In the genomic region with DNA sequence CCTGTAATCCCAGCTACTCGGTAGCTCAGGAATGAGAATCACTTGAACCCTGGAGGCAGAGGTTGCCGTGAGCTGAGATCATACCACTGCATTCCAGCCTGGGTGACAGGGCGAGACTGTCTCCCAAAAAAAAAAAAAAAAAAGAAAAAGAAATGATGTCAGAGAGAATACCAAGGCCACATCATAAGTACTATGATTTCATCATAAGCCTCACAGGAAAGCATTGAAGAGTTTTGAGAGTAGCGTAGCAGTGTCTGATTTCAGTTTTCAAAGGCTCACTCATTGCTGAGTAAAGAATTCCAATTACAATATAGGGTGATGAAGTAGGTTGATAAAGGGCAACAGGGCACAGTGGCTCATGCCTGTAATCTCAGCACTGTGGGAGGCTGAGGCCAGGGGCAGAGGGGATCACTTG, we compare ENCODE assay signal across 23 cellular contexts.
A peak's percentile ranks its signal among the peaks of the same experiment; 100 is the strongest.
DNase-seq lines count a peak whose midpoint lies in the region; ATAC-seq and TF ChIP-seq lines count a peak whose summit lies in the region.
"Had no signal": no experiment of that assay in that cellular context is flagged by ENCODE, and none has a peak within 500 bp of the region (broad histone marks: within the 10 kb centered on the region; RNA-seq: fewer than 3 reads in every experiment).

No MANE protein-coding gene starts in this region.

- no peak overlapping the region for H2BK120ac ChIP-seq in mesendoderm (ENCODE audit: low read depth, low read length)

- H3K4me3 ChIP-seq in mesendoderm (ENCODE audit: low read length) = no peak overlapping the region
- H3K4me3 ChIP-seq: ovary, PC-9, SJSA1 had no signal

- POLR2A ChIA-PET in HEK293T (lab: Yijun Ruan, JAX) = interaction anchor here (1.2 kb wide), 1 partner anchor 103 kb away, joined by 3 read pairs; no protein-coding TSS in a partner anchor

- H3K36me3 Mint-ChIP-seq in central memory CD8-positive, alpha-beta T cell (ENCODE audit: insufficient read depth) = peaks cover 20% of the 10 kb centered on the region
- H3K36me3 Mint-ChIP-seq in natural killer cell = no peaks in the 10 kb centered on the region

- H2BK15ac ChIP-seq in mesendoderm (replicated peaks; ENCODE audit: low read depth) = no peak overlapping the region

- H3K4me2 ChIP-seq in mesendoderm (ENCODE audit: low read length) = no peak overlapping the region
- H3K4me2 ChIP-seq: KMS-11, PC-9 had no signal

- no peak overlapping the region for H2AK5ac ChIP-seq in mesendoderm (ENCODE audit: low read length)

- no peaks in the 10 kb centered on the region for H3K36me3 ChIP-seq in mesendoderm (ENCODE audit: control insufficient read depth, insufficient read depth, low read length)
- H3K36me3 ChIP-seq: ovary had no signal

- H3K27ac Mint-ChIP-seq in central memory CD8-positive, alpha-beta T cell (ENCODE audit: low read depth) = peak overlapping the region; percentile 64
- H3K27ac Mint-ChIP-seq in natural killer cell = no peak overlapping the region
- H3K27ac Mint-ChIP-seq: activated naive CD8-positive, alpha-beta T cell; nephron; T-helper 1 cell treated with Interleukin-12 subunit alpha and Interleukin-12 subunit beta and Interleukin-4 antibody, amounts not matched to agents 30 μg/mL and 1 μg/mL, for 36 hours had no signal

- no peak overlapping the region for H2BK5ac ChIP-seq in mesendoderm (ENCODE audit: low read length)

- TF ChIP-seq CTCF in natural killer cell (IDR thresholded peaks at IDR 0.05) = no peak

- H3K79me1 ChIP-seq in mesendoderm (ENCODE audit: low read length) = peaks cover 2% of the 10 kb centered on the region

- DNase-seq in ELF-1 (ENCODE audit: low read depth, low spot score) (peak; percentile 30), HEK293T (ENCODE audit: extremely low spot score) (no peak), mesendoderm (peak; percentile 34), GOT3 (lab: John Stamatoyannopoulos, UW) (no peak), natural killer cell (no peak), NCI-H1436 treated with DMSO at 0.1 percent for 48 hours (lab: John Stamatoyannopoulos, UW) (no peak)
- DNase-seq in central memory CD8-positive, alpha-beta T cell (ENCODE audit: low spot score in 2 of 2) = no peak
- DNase-seq: CD4-positive, CD25-positive, alpha-beta regulatory T cell; effector CD4-positive, alpha-beta T cell; erythroblast; left ventricle myocardium superior; NCI-H1436; NCI-H2107; ovary; PC-9; stimulated activated CD4-positive, alpha-beta T cell treated with anti-CD3 and anti-CD28 coated beads, Interleukin-2, amount 100 ng/mL, for 48 hours had no signal

- intact Hi-C loops in natural killer cell (cut with micrococcal nuclease) = no loop called here

- WGBS in mesendoderm (ENCODE audit: extremely low coverage, insufficient coverage, low lambda C conversion rate) = no CpG with 5 or more reads among the region's 4 CpGs

- no peaks in the 10 kb centered on the region for H3K4me1 ChIP-seq in mesendoderm (ENCODE audit: control insufficient read depth, low read depth, low read length)

- no peaks in the 10 kb centered on the region for H3K79me2 ChIP-seq in mesendoderm (ENCODE audit: control insufficient read depth, insufficient read depth, low read length)

- peaks cover 4% of the 10 kb centered on the region for H3K9me3 Mint-ChIP-seq in central memory CD8-positive, alpha-beta T cell
- peaks cover 0 to 3% of the 10 kb centered on the region in 2 donors for H3K9me3 Mint-ChIP-seq in natural killer cell
- H3K9me3 Mint-ChIP-seq: nephron had no signal

- no peaks in the 10 kb centered on the region for H3K27me3 ChIP-seq in mesendoderm (ENCODE audit: insufficient read depth, low read length, poor library complexity)
- H3K27me3 ChIP-seq: ovary, SJSA1 had no signal

- H4K5ac ChIP-seq in mesendoderm (ENCODE audit: low read length) = no peak overlapping the region

- H3K56ac ChIP-seq in mesendoderm (ENCODE audit: low read length) = no peak overlapping the region

- H3K4ac ChIP-seq in mesendoderm (ENCODE audit: low read depth, low read length) = no peak overlapping the region

- H3K4me3 Mint-ChIP-seq in central memory CD8-positive, alpha-beta T cell = no peak overlapping the region
- H3K4me3 Mint-ChIP-seq in natural killer cell = no peak overlapping the region
- H3K4me3 Mint-ChIP-seq: activated naive CD8-positive, alpha-beta T cell; CD4-positive, CD25-positive, alpha-beta regulatory T cell; nephron; stimulated activated effector memory CD8-positive, alpha-beta T cell treated with anti-CD3 and anti-CD28 coated beads, Interleukin-12 subunit alpha, Interleukin-12 subunit beta, amount 100 ng/mL, for 72 hours; T-helper 1 cell treated with Interleukin-12 subunit alpha and Interleukin-12 subunit beta and Interleukin-4 antibody, amounts not matched to agents 30 μg/mL and 1 μg/mL, for 36 hours had no signal

- no peak overlapping the region for H3K23ac ChIP-seq in mesendoderm (ENCODE audit: low read length)

- no peak for ATAC-seq in central memory CD8-positive, alpha-beta T cell (replicated peaks; ENCODE audit: extremely low read depth, poor library complexity, severe bottlenecking)
- ATAC-seq in natural killer cell = no peak
- ATAC-seq: left ventricle myocardium superior; stimulated activated effector memory CD8-positive, alpha-beta T cell treated with anti-CD3 and anti-CD28 coated beads, Interleukin-12 subunit alpha, Interleukin-12 subunit beta, amount 100 ng/mL, for 72 hours had no signal

- H4K8ac ChIP-seq in mesendoderm (ENCODE audit: low read depth, low read length) = no peak overlapping the region

- H3K18ac ChIP-seq in mesendoderm (ENCODE audit: low read length) = no peak overlapping the region

- no peaks in the 10 kb centered on the region for H3K27me3 Mint-ChIP-seq in central memory CD8-positive, alpha-beta T cell
- H3K27me3 Mint-ChIP-seq in natural killer cell (ENCODE audit: low read depth in 2 of 2) = no peaks in the 10 kb centered on the region
- H3K27me3 Mint-ChIP-seq: activated naive CD8-positive, alpha-beta T cell; CD4-positive, CD25-positive, alpha-beta regulatory T cell had no signal

- CTCF ChIA-PET in HEK293T (lab: Yijun Ruan, JAX) = no interaction called here

- peaks cover 13% of the 10 kb centered on the region for H3K4me1 Mint-ChIP-seq in central memory CD8-positive, alpha-beta T cell
- peaks cover 22 to 23% of the 10 kb centered on the region in 2 donors for H3K4me1 Mint-ChIP-seq in natural killer cell

- H3K9ac ChIP-seq in mesendoderm (ENCODE audit: low read length) = no peak overlapping the region
- H3K9ac ChIP-seq: KMS-11 had no signal

- no peak overlapping the region for H3K27ac ChIP-seq in mesendoderm (ENCODE audit: low read depth, low read length)
- H3K27ac ChIP-seq: KMS-11, ovary, PC-9, VCaP had no signal

TF ChIP-seq in HEK293T, 16 proteins besides CTCF, POLR2A, EP300 and RAD21:
- TF ChIP-seq ZNF384 (IDR thresholded peaks at IDR 0.05) (peak; percentile 77), L3MBTL2 (conservative IDR thresholded peaks at IDR 0.05) (no peak)
TF ChIP-seq in HEK293T: peak in this region for 1.

Comparison
In these comparisons a context has a peak if more than half of its experiments do, and no peak if none do; other contexts are left out.
1. DNase-seq: peak in ELF-1 (single experiment) and mesendoderm (single experiment); none in HEK293T (single experiment), central memory CD8-positive, alpha-beta T cell (0 of 2), GOT3 (single experiment), natural killer cell (single experiment) and NCI-H1436 treated with DMSO at 0.1 percent for 48 hours (single experiment).